8 cellular contexts compared by ENCODE assay signal in genomic region chr1:201982923-201983805, GRCh38. TPM values are rescaled to one million over a fixed set of nuclear protein-coding genes. Genes with fewer than 3 reads are reported as not detected.
DNase-seq lines count a peak whose midpoint lies in the region; ATAC-seq and TF ChIP-seq lines count a peak whose summit lies in the region.

No MANE protein-coding gene starts in this region.

- peak; percentile 83 for ATAC-seq in activated naive CD8-positive, alpha-beta T cell treated with anti-CD3 and anti-CD28 coated beads, Interleukin-2, amount 10 ng/mL, durations not matched to agents 7 days and 5 days (ENCODE audit: low read depth)

- peak overlapping the region; percentile 99 for H3K4me3 Mint-ChIP-seq in activated naive CD8-positive, alpha-beta T cell treated with anti-CD3 and anti-CD28 coated beads, Interleukin-2, amount 10 ng/mL, durations not matched to agents 7 days and 5 days

- peak overlapping the region; percentile 57 for H3K14ac ChIP-seq in trophoblast cell (ENCODE audit: low read length)

- no peaks in the 10 kb centered on the region for H3K9me3 Mint-ChIP-seq in activated naive CD8-positive, alpha-beta T cell treated with anti-CD3 and anti-CD28 coated beads, Interleukin-2, amount 10 ng/mL, durations not matched to agents 7 days and 5 days

- H3K79me2 ChIP-seq in trophoblast cell (ENCODE audit: control insufficient read depth, insufficient read depth, low read length, poor library complexity) = peaks cover 11% of the 10 kb centered on the region

- H3K18ac ChIP-seq in trophoblast cell (ENCODE audit: low read length) = peak overlapping the region; percentile 65

- peaks cover 3% of the 10 kb centered on the region for H3K36me3 Mint-ChIP-seq in activated naive CD8-positive, alpha-beta T cell treated with anti-CD3 and anti-CD28 coated beads, Interleukin-2, amount 10 ng/mL, durations not matched to agents 7 days and 5 days

- H4K12ac ChIP-seq in trophoblast cell (ENCODE audit: low read depth, low read length) = peak overlapping the region; percentile 84

- H3K9me3 ChIP-seq in cardiac muscle cell (ENCODE audit: low read depth) = no peaks in the 10 kb centered on the region
- H3K9me3 ChIP-seq in trophoblast cell (ENCODE audit: insufficient read depth, low read depth, low read length) = no peaks in the 10 kb centered on the region

- peak overlapping the region; percentile 54 for H2BK120ac ChIP-seq in trophoblast cell (ENCODE audit: insufficient read depth, low read length, poor library complexity)

- TF ChIP-seq CTCF in LNCaP clone FGC (IDR thresholded peaks at IDR 0.05; ENCODE audit: control insufficient read depth, extremely low read depth, insufficient read depth) (peak; percentile 3; the same call in 1 of the 2 replicates), cardiac muscle cell (IDR thresholded peaks at IDR 0.05; ENCODE audit: low read depth, low read length) (peak; percentile 24)

- peak overlapping the region; percentile 92 for H3K27ac Mint-ChIP-seq in activated naive CD8-positive, alpha-beta T cell treated with anti-CD3 and anti-CD28 coated beads, Interleukin-2, amount 10 ng/mL, durations not matched to agents 7 days and 5 days

- H3K4me2 ChIP-seq in trophoblast cell (ENCODE audit: low read length) = peak overlapping the region; percentile 89

- no peaks in the 10 kb centered on the region for H3K27me3 ChIP-seq in cardiac muscle cell
- H3K27me3 ChIP-seq in trophoblast cell (ENCODE audit: insufficient read depth, low read length) = no peaks in the 10 kb centered on the region

- DNase-seq in GF-D8 (lab: John Stamatoyannopoulos, UW) (peak; percentile 69), H4 (ENCODE audit: low spot score) (peak; percentile 67), LNCaP clone FGC (ENCODE audit: low read depth) (peak; percentile 59), SKM-1 (lab: John Stamatoyannopoulos, UW; ENCODE audit: unreplicated experiment) (peak; percentile 92), cardiac muscle cell (ENCODE audit: low read depth in 1 of 2, low spot score in 1 of 2) (peak; percentile 69 to 83), trophoblast cell (peak; percentile 81 to 87), ureter (ENCODE audit: low spot score) (peak; percentile 79)
- DNase-seq in activated naive CD8-positive, alpha-beta T cell treated with anti-CD3 and anti-CD28 coated beads, Interleukin-2, amount 10 ng/mL, durations not matched to agents 7 days and 5 days = peak; percentile 73

- POLR2A ChIA-PET in activated naive CD8-positive, alpha-beta T cell treated with anti-CD3 and anti-CD28 coated beads, Interleukin-2, amount 10 ng/mL, durations not matched to agents 7 days and 5 days (lab: Charles Lee) = interaction anchor here (1.2 to 1.5 kb wide), 4 partner anchors 11 to 100 kb away, joined by 3 to 8 read pairs (median 5); partner anchors contain the start of gene TIMM17A

- peak overlapping the region; percentile 98 for H4K8ac ChIP-seq in trophoblast cell (ENCODE audit: low read depth, low read length)

- peak overlapping the region; percentile 1 for H2BK5ac ChIP-seq in trophoblast cell (ENCODE audit: low read depth, low read length, poor library complexity)

- peak overlapping the region; percentile 1 for H2AK5ac ChIP-seq in trophoblast cell (ENCODE audit: low read length)

- H3K4me1 Mint-ChIP-seq in activated naive CD8-positive, alpha-beta T cell treated with anti-CD3 and anti-CD28 coated beads, Interleukin-2, amount 10 ng/mL, durations not matched to agents 7 days and 5 days = peaks cover 18% of the 10 kb centered on the region

- H3K23ac ChIP-seq in trophoblast cell (ENCODE audit: low read length) = no peak overlapping the region

- peak overlapping the region; percentile 83 for H3K9ac ChIP-seq in trophoblast cell (ENCODE audit: low read length)

- H3K4me1 ChIP-seq in cardiac muscle cell (ENCODE audit: low read depth) (no peaks in the 10 kb centered on the region), trophoblast cell (ENCODE audit: control insufficient read depth in 1 of 2, insufficient read depth in 2 of 2, low read length in 2 of 2) (peaks cover 2 to 4% of the 10 kb centered on the region in 2 experiments)

- peak overlapping the region; percentile 76 for H3K4me3 ChIP-seq in LNCaP clone FGC (ENCODE audit: low read depth, low read length)
- peak overlapping the region; percentile 89 for H3K4me3 ChIP-seq in cardiac muscle cell
- peak overlapping the region; percentile 94 for H3K4me3 ChIP-seq in trophoblast cell (ENCODE audit: low read depth, low read length)

- H2BK12ac ChIP-seq in trophoblast cell (ENCODE audit: low read length) = no peak overlapping the region

- WGBS in trophoblast cell (ENCODE audit: extremely low coverage, insufficient coverage, insufficient read length) = no CpG with 5 or more reads among the region's 53 CpGs

- H3K4ac ChIP-seq in trophoblast cell (ENCODE audit: low read depth, low read length) = peak overlapping the region; percentile 41

- H3K79me1 ChIP-seq in trophoblast cell (ENCODE audit: low read length) = peaks cover 6% of the 10 kb centered on the region

- peak overlapping the region; percentile 87 for H2AFZ ChIP-seq in trophoblast cell (ENCODE audit: insufficient read depth, low read length, poor library complexity)

- no peaks in the 10 kb centered on the region for H3K36me3 ChIP-seq in cardiac muscle cell
- H3K36me3 ChIP-seq in trophoblast cell (ENCODE audit: control insufficient read depth in 1 of 2, insufficient read depth in 2 of 2, low read length in 2 of 2) = no peaks in the 10 kb centered on the region

- H3K27me3 Mint-ChIP-seq in activated naive CD8-positive, alpha-beta T cell treated with anti-CD3 and anti-CD28 coated beads, Interleukin-2, amount 10 ng/mL, durations not matched to agents 7 days and 5 days = peaks cover 12% of the 10 kb centered on the region

- H3K27ac ChIP-seq in cardiac muscle cell (peak overlapping the region; percentile 87), trophoblast cell (ENCODE audit: low read depth, low read length) (peak overlapping the region; percentile 80)

- H4K91ac ChIP-seq in trophoblast cell (ENCODE audit: low read depth, low read length) = peak overlapping the region; percentile 86

RNA-seq across cellular contexts. Expression of gene RNPEP, which starts 0.7 kb away (rescaled TPM):
- total RNA-seq in H4 (2014; rRNA removed; shearing (Covaris generic)) = 86.4 and 89.6 TPM in 2 replicates
- total RNA-seq in activated naive CD8-positive, alpha-beta T cell treated with anti-CD3 and anti-CD28 coated beads, Interleukin-2, amount 10 ng/mL, durations not matched to agents 7 days and 5 days = 10 to 100 TPM; 33.7 TPM
- 56.6 and 60.4 TPM in 2 replicates for total RNA-seq in cardiac muscle cell
- 52.6 and 66.0 TPM in 2 replicates for polyA plus RNA-seq in cardiac muscle cell
- polyA plus RNA-seq in trophoblast cell (2013) = 43.6 and 45.1 TPM in 2 replicates
- 57.1 TPM for total RNA-seq in ureter

RNA-seq across cellular contexts. Expression of gene ELF3, which starts 27.2 kb away (rescaled TPM):
- total RNA-seq in H4 (2014; rRNA removed; shearing (Covaris generic)) = 1.9 and 4.5 TPM in 2 replicates
- under 1 TPM; 0.82 to 0.83 TPM for total RNA-seq in activated naive CD8-positive, alpha-beta T cell treated with anti-CD3 and anti-CD28 coated beads, Interleukin-2, amount 10 ng/mL, durations not matched to agents 7 days and 5 days
- total RNA-seq in cardiac muscle cell (27.7 and 28.7 TPM in 2 replicates), ureter (1,345 TPM)
- polyA plus RNA-seq in cardiac muscle cell = 22.6 and 35.2 TPM in 2 replicates
- 35.9 and 38.6 TPM in 2 replicates for polyA plus RNA-seq in trophoblast cell (2013)

RNA-seq across cellular contexts. Expression of gene TIMM17A, which starts 27.9 kb away (rescaled TPM):
- 132 and 143 TPM in 2 replicates for total RNA-seq in H4 (2014; rRNA removed; shearing (Covaris generic))
- total RNA-seq in activated naive CD8-positive, alpha-beta T cell treated with anti-CD3 and anti-CD28 coated beads, Interleukin-2, amount 10 ng/mL, durations not matched to agents 7 days and 5 days = 10 to 100 TPM; 34.0 to 39.5 TPM
- total RNA-seq in cardiac muscle cell (32.9 and 37.4 TPM in 2 replicates), ureter (41.4 TPM)
- 88.7 and 110 TPM in 2 replicates for polyA plus RNA-seq in cardiac muscle cell
- polyA plus RNA-seq in trophoblast cell (2013) = 59.9 and 63.0 TPM in 2 replicates

RNA-seq across cellular contexts. Expression of gene LMOD1, which starts 36.8 kb away (rescaled TPM):
- total RNA-seq in H4 (2014; rRNA removed; shearing (Covaris generic)) = 0.10 TPM in 1 of 2 replicates, not detected in the other
- total RNA-seq in activated naive CD8-positive, alpha-beta T cell treated with anti-CD3 and anti-CD28 coated beads, Interleukin-2, amount 10 ng/mL, durations not matched to agents 7 days and 5 days = not detected
- 48.3 and 75.6 TPM in 2 replicates for total RNA-seq in cardiac muscle cell
- 27.4 and 47.9 TPM in 2 replicates for polyA plus RNA-seq in cardiac muscle cell
- 3.2 TPM in 2 replicates for polyA plus RNA-seq in trophoblast cell (2013)
- total RNA-seq in ureter = 123 TPM

Comparison
In these comparisons a context has a peak if more than half of its experiments do, and no peak if none do; other contexts are left out.
1. Peak in every context shown above with its lines: DNase-seq, ATAC-seq, H3K4me3 ChIP-seq and H3K27ac ChIP-seq.
2. RNA of gene ELF3, which starts 27.2 kb away (total RNA-seq): 1,345 TPM in ureter (single experiment); 27.7 to 28.7 TPM in cardiac muscle cell, 1.9 to 4.5 TPM in H4 and 0.82 to 0.83 TPM in activated naive CD8-positive, alpha-beta T cell treated with anti-CD3 and anti-CD28 coated beads, Interleukin-2, amount 10 ng/mL, durations not matched to agents 7 days and 5 days; every median in the first group is over 10 times any median in the second.